Comparison of ENCODE assay signal across 38 cellular contexts in genomic region chr12:117530796-117531195, GRCh38.
"Had no signal": no experiment of that assay in that cellular context is flagged by ENCODE, and none has a peak within 500 bp of the region (broad histone marks: within the 10 kb centered on the region; RNA-seq: fewer than 3 reads in every experiment).

No MANE protein-coding gene starts in this region.

- H3K9me3 Mint-ChIP-seq: activated naive CD4-positive, alpha-beta T cell treated with anti-CD3 and anti-CD28 coated beads for 36 hours; activated naive CD4-positive, alpha-beta T cell treated with anti-CD3 and anti-CD28 coated beads, Interleukin-2, amount 10 ng/mL, durations not matched to agents 7 days and 5 days; activated naive CD4-positive, alpha-beta T cell treated with anti-CD3 and anti-CD28 coated beads, Interleukin-2, amount 50 U/mL, for 24 hours; activated naive CD8-positive, alpha-beta T cell treated with anti-CD3 and anti-CD28 coated beads for 36 hours; activated naive CD8-positive, alpha-beta T cell treated with anti-CD3 and anti-CD28 coated beads, Interleukin-2, amount 10 ng/mL, durations not matched to agents 7 days and 5 days; activated naive CD8-positive, alpha-beta T cell treated with anti-CD3 and anti-CD28 coated beads, Interleukin-2, amount 50 U/mL, for 24 hours; activated T-cell treated with anti-CD3 and anti-CD28 coated beads, Interleukin-2, amount 50 U/mL, for 24 hours; activated T-cell treated with anti-CD3 and anti-CD28 coated beads, Interleukin-2, amount 50 U/mL, for 4 hours; activated T-helper 1 cell treated with anti-CD3 and anti-CD28 coated beads, Interleukin-12 subunit alpha, Interleukin-12 subunit beta, Interleukin-2, Interleukin-4 antibody, amounts not matched to agents 30 ng/mL and 10 ng/mL and 1 ng/mL, durations not matched to agents 14 hours and 24 hours and 36 hours; activated T-helper 17 cell treated with anti-CD3 and anti-CD28 coated beads, Interleukin-2, amount 50 U/mL, for 72 hours; activated T-helper 2 cell treated with anti-CD3 and anti-CD28 coated beads, Interferon-gamma antibody, Interleukin-2, Interleukin-4, amounts not matched to agents 10 μg/mL and 5 μg/mL and 100 μg/mL, durations not matched to agents 14 hours and 24 hours and 36 hours had no signal

- H3K27ac Mint-ChIP-seq: activated naive CD4-positive, alpha-beta T cell treated with anti-CD3 and anti-CD28 coated beads for 36 hours; activated naive CD4-positive, alpha-beta T cell treated with anti-CD3 and anti-CD28 coated beads, Interleukin-2, amount 10 ng/mL, durations not matched to agents 7 days and 5 days; activated naive CD4-positive, alpha-beta T cell treated with anti-CD3 and anti-CD28 coated beads, Interleukin-2, amount 50 U/mL, for 24 hours; activated naive CD8-positive, alpha-beta T cell; activated naive CD8-positive, alpha-beta T cell treated with anti-CD3 and anti-CD28 coated beads for 36 hours; activated naive CD8-positive, alpha-beta T cell treated with anti-CD3 and anti-CD28 coated beads, Interleukin-2, amount 10 ng/mL, durations not matched to agents 7 days and 5 days; activated naive CD8-positive, alpha-beta T cell treated with anti-CD3 and anti-CD28 coated beads, Interleukin-2, amount 50 U/mL, for 24 hours; activated T-cell treated with anti-CD3 and anti-CD28 coated beads, Interleukin-2, amount 50 U/mL, for 24 hours; activated T-cell treated with anti-CD3 and anti-CD28 coated beads, Interleukin-2, amount 50 U/mL, for 72 hours; activated T-helper 1 cell treated with anti-CD3 and anti-CD28 coated beads, Interleukin-12 subunit alpha, Interleukin-12 subunit beta, Interleukin-2, Interleukin-4 antibody, amounts not matched to agents 30 ng/mL and 10 ng/mL and 1 ng/mL, durations not matched to agents 14 hours and 24 hours and 36 hours; activated T-helper 17 cell treated with anti-CD3 and anti-CD28 coated beads, Interleukin-2, amount 50 U/mL, for 72 hours; activated T-helper 2 cell treated with anti-CD3 and anti-CD28 coated beads, Interferon-gamma antibody, Interleukin-2, Interleukin-4, amounts not matched to agents 10 μg/mL and 5 μg/mL and 100 μg/mL, durations not matched to agents 14 hours and 24 hours and 36 hours; brain had no signal

- H3K36me3 ChIP-seq: adrenal gland, ascending aorta, brain microvascular endothelial cell, breast epithelium, cardiac muscle cell had no signal

- H3K27me3 Mint-ChIP-seq: activated naive CD4-positive, alpha-beta T cell treated with anti-CD3 and anti-CD28 coated beads, Interleukin-2, amount 10 ng/mL, durations not matched to agents 7 days and 5 days; activated naive CD8-positive, alpha-beta T cell; activated naive CD8-positive, alpha-beta T cell treated with anti-CD3 and anti-CD28 coated beads, Interleukin-2, amount 10 ng/mL, durations not matched to agents 7 days and 5 days; activated T-cell treated with anti-CD3 and anti-CD28 coated beads, Interleukin-2, amount 50 U/mL, for 24 hours; central memory CD8-positive, alpha-beta T cell had no signal

- H3K36me3 Mint-ChIP-seq: activated naive CD4-positive, alpha-beta T cell treated with anti-CD3 and anti-CD28 coated beads, Interleukin-2, amount 10 ng/mL, durations not matched to agents 7 days and 5 days; activated naive CD4-positive, alpha-beta T cell treated with anti-CD3 and anti-CD28 coated beads, Interleukin-2, amount 50 U/mL, for 24 hours; activated naive CD4-positive, alpha-beta T cell treated with anti-CD3 and anti-CD28 coated beads, Interleukin-2, amount 50 U/mL, for 72 hours; activated naive CD8-positive, alpha-beta T cell; activated naive CD8-positive, alpha-beta T cell treated with anti-CD3 and anti-CD28 coated beads for 36 hours; activated naive CD8-positive, alpha-beta T cell treated with anti-CD3 and anti-CD28 coated beads, Interleukin-2, amount 10 ng/mL, durations not matched to agents 7 days and 5 days had no signal

- H3K4me1 ChIP-seq: adrenal gland, ascending aorta, breast epithelium had no signal

- H3K27me3 ChIP-seq: ascending aorta, body of pancreas, brain microvascular endothelial cell, breast epithelium, cardiac muscle cell had no signal

- DNase-seq: activated effector memory CD4-positive, alpha-beta T cell treated with anti-CD3 and anti-CD28 coated beads, Interleukin-2, amount 50 U/mL, for 16 hours; activated effector memory CD4-positive, alpha-beta T cell treated with Interleukin-2 at 50 U/mL for 16 hours; activated gamma-delta T cell; activated gamma-delta T cell treated with Interleukin-2 at 50 U/mL for 16 hours; activated naive CD4-positive, alpha-beta T cell; activated naive CD4-positive, alpha-beta T cell treated with anti-CD3 and anti-CD28 coated beads for 36 hours; activated naive CD4-positive, alpha-beta T cell treated with anti-CD3 and anti-CD28 coated beads, Interleukin-2, amount 10 ng/mL, durations not matched to agents 7 days and 5 days; activated naive CD4-positive, alpha-beta T cell treated with anti-CD3 and anti-CD28 coated beads, Interleukin-2, amount 50 U/mL, for 16 hours; activated naive CD4-positive, alpha-beta T cell treated with Interleukin-2 at 50 U/mL for 16 hours; activated naive CD8-positive, alpha-beta T cell treated with anti-CD3 and anti-CD28 coated beads for 36 hours; activated naive CD8-positive, alpha-beta T cell treated with anti-CD3 and anti-CD28 coated beads, Interleukin-2, amount 10 ng/mL, durations not matched to agents 7 days and 5 days; activated naive CD8-positive, alpha-beta T cell treated with anti-CD3 and anti-CD28 coated beads, Interleukin-2, amount 50 U/mL, for 24 hours; activated T-cell treated with anti-CD3 and anti-CD28 coated beads, Interleukin-2, amount 50 U/mL, for 1 hour; activated T-cell treated with anti-CD3 and anti-CD28 coated beads, Interleukin-2, amount 50 U/mL, for 24 hours; activated T-cell treated with anti-CD3 and anti-CD28 coated beads, Interleukin-2, amount 50 U/mL, for 4 hours; activated T-cell treated with anti-CD3 and anti-CD28 coated beads, Interleukin-2, amount 50 U/mL, for 48 hours; activated T-cell treated with anti-CD3 and anti-CD28 coated beads, Interleukin-2, amount 50 U/mL, for 72 hours; adrenal gland; amniotic stem cell; amygdala; anterior cingulate cortex; aorta; body of pancreas; brain microvascular endothelial cell; caudate nucleus; central memory CD4-positive, alpha-beta T cell; cerebellar nuclear complex had no signal

- H3K9me3 ChIP-seq: adrenal gland, ascending aorta, body of pancreas, breast epithelium had no signal

- ATAC-seq: activated naive CD4-positive, alpha-beta T cell treated with anti-CD3 and anti-CD28 coated beads, Interleukin-2, amount 50 U/mL, for 72 hours; activated naive CD8-positive, alpha-beta T cell treated with anti-CD3 and anti-CD28 coated beads, Interleukin-2, amount 50 U/mL, for 24 hours; activated T-cell treated with anti-CD3 and anti-CD28 coated beads, Interleukin-2, amount 50 U/mL, for 4 hours; activated T-cell treated with anti-CD3 and anti-CD28 coated beads, Interleukin-2, amount 50 U/mL, for 72 hours; activated T-helper 17 cell treated with anti-CD3 and anti-CD28 coated beads, Interleukin-2, amount 50 U/mL, for 72 hours; body of pancreas had no signal

- H3K4me1 Mint-ChIP-seq: activated naive CD4-positive, alpha-beta T cell treated with anti-CD3 and anti-CD28 coated beads, Interleukin-2, amount 10 ng/mL, durations not matched to agents 7 days and 5 days; activated naive CD4-positive, alpha-beta T cell treated with anti-CD3 and anti-CD28 coated beads, Interleukin-2, amount 50 U/mL, for 24 hours; activated naive CD8-positive, alpha-beta T cell treated with anti-CD3 and anti-CD28 coated beads for 36 hours; activated naive CD8-positive, alpha-beta T cell treated with anti-CD3 and anti-CD28 coated beads, Interleukin-2, amount 10 ng/mL, durations not matched to agents 7 days and 5 days; activated naive CD8-positive, alpha-beta T cell treated with anti-CD3 and anti-CD28 coated beads, Interleukin-2, amount 50 U/mL, for 24 hours; activated T-helper 17 cell treated with anti-CD3 and anti-CD28 coated beads, Interleukin-2, amount 50 U/mL, for 72 hours; central memory CD8-positive, alpha-beta T cell had no signal

- H3K27ac ChIP-seq: adrenal gland, ascending aorta, body of pancreas, brain microvascular endothelial cell, breast epithelium, cardiac muscle cell had no signal

- H3K4me3 ChIP-seq: adrenal gland, ascending aorta, body of pancreas, breast epithelium, cardiac muscle cell had no signal

- H3K4me3 Mint-ChIP-seq: activated naive CD4-positive, alpha-beta T cell treated with anti-CD3 and anti-CD28 coated beads for 36 hours; activated naive CD4-positive, alpha-beta T cell treated with anti-CD3 and anti-CD28 coated beads, Interleukin-2, amount 10 ng/mL, durations not matched to agents 7 days and 5 days; activated naive CD4-positive, alpha-beta T cell treated with anti-CD3 and anti-CD28 coated beads, Interleukin-2, amount 50 U/mL, for 24 hours; activated naive CD8-positive, alpha-beta T cell; activated naive CD8-positive, alpha-beta T cell treated with anti-CD3 and anti-CD28 coated beads for 36 hours; activated naive CD8-positive, alpha-beta T cell treated with anti-CD3 and anti-CD28 coated beads, Interleukin-2, amount 10 ng/mL, durations not matched to agents 7 days and 5 days; activated naive CD8-positive, alpha-beta T cell treated with anti-CD3 and anti-CD28 coated beads, Interleukin-2, amount 50 U/mL, for 24 hours; activated T-cell treated with anti-CD3 and anti-CD28 coated beads, Interleukin-2, amount 50 U/mL, for 24 hours; activated T-cell treated with anti-CD3 and anti-CD28 coated beads, Interleukin-2, amount 50 U/mL, for 4 hours; activated T-cell treated with anti-CD3 and anti-CD28 coated beads, Interleukin-2, amount 50 U/mL, for 72 hours; activated T-helper 1 cell treated with anti-CD3 and anti-CD28 coated beads, Interleukin-12 subunit alpha, Interleukin-12 subunit beta, Interleukin-2, Interleukin-4 antibody, amounts not matched to agents 30 ng/mL and 10 ng/mL and 1 ng/mL, durations not matched to agents 14 hours and 24 hours and 36 hours; activated T-helper 17 cell treated with anti-CD3 and anti-CD28 coated beads, Interleukin-2, amount 50 U/mL, for 72 hours; brain; central memory CD8-positive, alpha-beta T cell had no signal
